8 cellular contexts compared by ENCODE assay signal in genomic region chr2:71614976-71615768, GRCh38.
DNase-seq lines count a peak whose midpoint lies in the region; FAIRE-seq and TF ChIP-seq lines count a peak whose summit lies in the region.

No MANE protein-coding gene starts in this region.

- FAIRE-seq in RCC 7860 (lab: Jason Lieb, UNC), result no peak

- DNase-seq in activated CD4-positive, alpha-beta T cell treated with anti-CD3 and anti-CD28 coated beads, Interleukin-2, amount 10 ng/mL, durations not matched to agents 7 days and 5 days, result peak; percentile 0
- no peak for DNase-seq in activated CD4-positive, alpha-beta T cell treated with anti-CD3 and anti-CD28 coated beads for 4 hours
- DNase-seq in fibroblast of the aortic adventitia (ENCODE audit: low read depth) (peak; percentile 81), mucosa of gallbladder (ENCODE audit: low spot score) (peak; percentile 77), ureter (ENCODE audit: low spot score) (peak; percentile 70), T1000 (lab: John Stamatoyannopoulos, UW) (no peak), RCC 7860 (ENCODE audit: low spot score) (no peak), NCI-H1092 treated with DMSO at 0.1 percent for 48 hours (lab: John Stamatoyannopoulos, UW) (no peak)

- CTCF ChIA-PET in activated CD4-positive, alpha-beta T cell treated with anti-CD3 and anti-CD28 coated beads, Interleukin-2, amount 10 ng/mL, durations not matched to agents 7 days and 5 days (lab: Charles Lee), result interaction anchor here (0.6 to 1.2 kb wide), 2 partner anchors 11 to 123 kb away, joined by 3 to 4 read pairs; no protein-coding TSS in a partner anchor

- no peak for TF ChIP-seq CTCF in fibroblast of the aortic adventitia (IDR thresholded peaks at IDR 0.05; ENCODE audit: insufficient read depth, low read length)

- H3K4me3 Mint-ChIP-seq in activated CD4-positive, alpha-beta T cell treated with anti-CD3 and anti-CD28 coated beads, Interleukin-2, amount 10 ng/mL, durations not matched to agents 7 days and 5 days, result no peak overlapping the region

- H3K9me3 Mint-ChIP-seq in activated CD4-positive, alpha-beta T cell treated with anti-CD3 and anti-CD28 coated beads, Interleukin-2, amount 10 ng/mL, durations not matched to agents 7 days and 5 days, result no peaks in the 10 kb centered on the region

- H3K36me3 Mint-ChIP-seq in activated CD4-positive, alpha-beta T cell treated with anti-CD3 and anti-CD28 coated beads, Interleukin-2, amount 10 ng/mL, durations not matched to agents 7 days and 5 days (ENCODE audit: low read depth), result no peaks in the 10 kb centered on the region

- no peaks in the 10 kb centered on the region for H3K27me3 Mint-ChIP-seq in activated CD4-positive, alpha-beta T cell treated with anti-CD3 and anti-CD28 coated beads, Interleukin-2, amount 10 ng/mL, durations not matched to agents 7 days and 5 days

- no peaks in the 10 kb centered on the region for H3K4me1 Mint-ChIP-seq in activated CD4-positive, alpha-beta T cell treated with anti-CD3 and anti-CD28 coated beads, Interleukin-2, amount 10 ng/mL, durations not matched to agents 7 days and 5 days

- no peak overlapping the region for H3K4me3 ChIP-seq in fibroblast of the aortic adventitia (ENCODE audit: low read depth, low read length)

- POLR2A ChIA-PET in activated CD4-positive, alpha-beta T cell treated with anti-CD3 and anti-CD28 coated beads, Interleukin-2, amount 10 ng/mL, durations not matched to agents 7 days and 5 days (lab: Charles Lee), result no interaction called here

- no peak overlapping the region for H3K27ac Mint-ChIP-seq in activated CD4-positive, alpha-beta T cell treated with anti-CD3 and anti-CD28 coated beads, Interleukin-2, amount 10 ng/mL, durations not matched to agents 7 days and 5 days

Comparison
In these comparisons a context has a peak if more than half of its experiments do, and no peak if none do; other contexts are left out.
1. DNase-seq: peak in activated CD4-positive, alpha-beta T cell treated with anti-CD3 and anti-CD28 coated beads, Interleukin-2, amount 10 ng/mL, durations not matched to agents 7 days and 5 days (single experiment), fibroblast of the aortic adventitia (single experiment), mucosa of gallbladder (single experiment) and ureter (single experiment); none in activated CD4-positive, alpha-beta T cell treated with anti-CD3 and anti-CD28 coated beads for 4 hours (0 of 2), T1000 (single experiment), RCC 7860 (single experiment) and NCI-H1092 treated with DMSO at 0.1 percent for 48 hours (single experiment).